Comparison of ENCODE assay signal across 8 cellular contexts in the genomic region with DNA sequence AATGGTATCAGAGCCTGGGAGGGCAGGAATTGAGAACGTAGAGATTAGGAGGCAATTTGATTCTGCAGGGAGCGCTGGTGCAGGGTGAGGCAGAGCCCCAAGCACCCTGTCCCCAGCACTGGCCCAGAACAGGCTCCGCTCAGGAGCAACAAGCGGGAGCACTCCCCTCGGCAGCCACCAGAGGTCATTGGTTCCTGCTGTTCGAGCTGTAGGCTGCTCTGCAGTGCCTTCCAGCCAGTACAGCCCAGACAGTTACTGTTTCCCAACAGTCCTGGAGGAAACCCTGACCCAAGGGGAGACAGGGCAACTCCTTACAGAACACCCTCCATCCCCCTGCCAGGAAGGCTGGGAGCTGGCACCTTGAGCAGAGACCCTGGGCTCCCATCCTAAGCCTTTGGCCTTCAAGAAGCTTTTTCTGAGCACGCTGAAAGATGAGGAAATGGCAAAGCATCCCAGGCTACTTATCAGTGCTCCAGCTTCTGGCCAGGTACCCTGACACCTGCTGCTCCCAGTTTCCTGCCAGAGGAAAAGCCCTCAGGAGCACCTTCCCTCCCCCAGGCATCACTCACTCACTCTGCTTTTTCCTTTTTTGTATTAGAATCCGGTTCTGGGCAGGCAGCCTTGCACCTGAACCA.
DNase-seq lines count a peak whose midpoint lies in the region; ATAC-seq and TF ChIP-seq lines count a peak whose summit lies in the region.

No MANE protein-coding gene starts in this region.

- TF ChIP-seq CTCF in left lung (IDR thresholded peaks at IDR 0.05) = peak; percentile 76 to 86

- H3K36me3 ChIP-seq in left lung = peaks cover 0 to 29% of the 10 kb centered on the region in 2 donors

- no peaks in the 10 kb centered on the region for H3K27me3 ChIP-seq in left lung

- H3K4me3 ChIP-seq in left lung = no peak overlapping the region

- no peak overlapping the region for H3K27ac ChIP-seq in left lung

- ATAC-seq in GM18498 (IDR thresholded peaks at IDR 0.05; ENCODE audit: unreplicated experiment) = peak; percentile 94
- ATAC-seq in HG03097 (IDR thresholded peaks at IDR 0.05; ENCODE audit: low FRiP score, unreplicated experiment) = peak; percentile 81
- ATAC-seq in activated CD4-positive, CD25-positive, alpha-beta regulatory T cell treated with anti-CD3 and anti-CD28 coated beads, Interleukin-2, amount 50 U/mL, for 24 hours = peak; percentile 82 to 87
- ATAC-seq in left lung = peak; percentile 90

- no peaks in the 10 kb centered on the region for H3K9me3 ChIP-seq in left lung

- peaks cover 7 to 30% of the 10 kb centered on the region in 2 donors for H3K4me1 ChIP-seq in left lung

- DNase-seq in 8988T (peak; percentile 79), NCI-H2196 (lab: John Stamatoyannopoulos, UW; ENCODE audit: unreplicated experiment) (peak; percentile 87), cerebellar cortex (ENCODE audit: low spot score) (peak; percentile 84), left lung (peak; percentile 73 to 88)
- DNase-seq in stimulated activated CD4-positive, alpha-beta T cell treated with anti-CD3 and anti-CD28 coated beads, Interleukin-4, amount 100 ng/mL, for 48 hours (ENCODE audit: low read depth in 2 of 2) = peak; percentile 63 to 65

- intact Hi-C loops in left lung (cut with DNase I) = loop anchor here in 1 of 2 donors (10.0 kb wide), 1 partner anchor 392 kb away; no protein-coding TSS in a partner anchor
